Comparison of ENCODE assay signal across 30 cellular contexts in the genomic region with DNA sequence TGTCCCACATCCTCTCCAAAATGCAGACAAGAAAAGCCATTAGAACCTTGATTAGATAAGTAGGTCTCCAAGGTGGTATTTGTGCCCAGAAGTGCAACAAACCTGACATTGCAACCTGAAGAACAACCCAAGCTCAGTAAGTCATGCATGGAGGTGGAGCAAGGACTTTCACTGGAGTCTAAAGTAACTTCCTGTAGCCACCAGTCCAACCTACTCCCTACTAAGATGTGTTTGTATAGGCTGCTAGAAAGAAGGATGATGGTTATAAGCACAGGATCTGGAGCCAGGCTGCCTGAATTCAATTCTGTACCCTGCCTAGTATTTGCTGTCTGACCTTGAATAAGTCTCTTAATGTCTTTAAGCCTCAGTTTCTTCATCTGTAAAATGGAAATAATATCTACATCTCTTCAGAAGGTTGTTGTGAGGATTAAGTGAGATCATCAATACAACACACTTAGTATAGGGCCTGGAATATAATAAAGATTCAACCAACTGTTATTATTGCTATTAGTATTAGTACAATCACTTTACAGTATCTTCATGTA. TPM values are rescaled to one million over a fixed set of nuclear protein-coding genes. Genes with fewer than 3 reads are reported as not detected.
"Had no signal": no experiment of that assay in that cellular context is flagged by ENCODE, and none has a peak within 500 bp of the region (broad histone marks: within the 10 kb centered on the region; RNA-seq: fewer than 3 reads in every experiment).

No MANE protein-coding gene starts in this region.

- H3K4me3 Mint-ChIP-seq: dendritic cell treated with granulocyte-macrophage colony-stimulating factor and Interleukin-4, amounts not matched to agents 40 ng/mL and 50 ng/mL, for 4 days; immature natural killer cell; natural killer cell; stimulated activated memory B cell treated with anti-CD40 and anti-IgM and Interleukin-4, amounts not matched to agents 10 μg/mL and 1 μg/mL and 100 μg/mL, for 72 hours had no signal

- H3K36me3 Mint-ChIP-seq: immature natural killer cell; natural killer cell; stimulated activated memory B cell treated with anti-CD40 and anti-IgM and Interleukin-4, amounts not matched to agents 10 μg/mL and 1 μg/mL and 100 μg/mL, for 72 hours had no signal

- H3K9me3 Mint-ChIP-seq: dendritic cell treated with granulocyte-macrophage colony-stimulating factor and Interleukin-4, amounts not matched to agents 40 ng/mL and 50 ng/mL, for 4 days; immature natural killer cell; natural killer cell; stimulated activated memory B cell treated with anti-CD40 and anti-IgM and Interleukin-4, amounts not matched to agents 10 μg/mL and 1 μg/mL and 100 μg/mL, for 72 hours had no signal

- H3K27me3 ChIP-seq: esophagus muscularis mucosa, foreskin keratinocyte, heart right ventricle, left lung, pancreas, right atrium auricular region, sigmoid colon, spleen, testis, tibial artery, upper lobe of left lung had no signal

- H3K4me3 ChIP-seq: esophagus muscularis mucosa, heart right ventricle, left lung, pancreas, right atrium auricular region, sigmoid colon, spleen, testis, tibial artery, upper lobe of left lung had no signal

- H3K36me3 ChIP-seq: esophagus muscularis mucosa, heart right ventricle, left lung, pancreas, right atrium auricular region, sigmoid colon, tibial artery, upper lobe of left lung had no signal

- H3K9me3 ChIP-seq: esophagus muscularis mucosa, heart right ventricle, left lung, pancreas, right atrium auricular region, sigmoid colon, spleen, testis, tibial artery, upper lobe of left lung had no signal

- H3K4me1 Mint-ChIP-seq: immature natural killer cell; natural killer cell; stimulated activated memory B cell treated with anti-CD40 and anti-IgM and Interleukin-4, amounts not matched to agents 10 μg/mL and 1 μg/mL and 100 μg/mL, for 72 hours had no signal

- H3K27ac Mint-ChIP-seq: dendritic cell treated with granulocyte-macrophage colony-stimulating factor and Interleukin-4, amounts not matched to agents 40 ng/mL and 50 ng/mL, for 4 days; immature natural killer cell; natural killer cell; stimulated activated memory B cell treated with anti-CD40 and anti-IgM and Interleukin-4, amounts not matched to agents 10 μg/mL and 1 μg/mL and 100 μg/mL, for 72 hours had no signal

- DNase-seq: central memory CD4-positive, alpha-beta T cell; effector CD8-positive, alpha-beta T cell; foreskin keratinocyte; glutamatergic neuron; heart right ventricle; hippocampal formation; immature natural killer cell; left lung; mesenchymal stem cell; midbrain; natural killer cell; pancreas; sigmoid colon; spleen; stimulated activated CD4-positive, alpha-beta T cell treated with anti-CD3 and anti-CD28 coated beads, Interleukin-4, amount 100 ng/mL, for 4 hours; stimulated activated naive CD8-positive, alpha-beta T cell treated with anti-CD3 and anti-CD28 coated beads, Interleukin-15, Interleukin-2, amounts not matched to agents 100 U/mL and 50 U/mL, for 24 hours; substantia nigra; testis; tibial artery; upper lobe of left lung had no signal

- H3K27me3 Mint-ChIP-seq: dendritic cell treated with granulocyte-macrophage colony-stimulating factor and Interleukin-4, amounts not matched to agents 40 ng/mL and 50 ng/mL, for 4 days; stimulated activated memory B cell treated with anti-CD40 and anti-IgM and Interleukin-4, amounts not matched to agents 10 μg/mL and 1 μg/mL and 100 μg/mL, for 72 hours had no signal

- H3K27ac ChIP-seq: esophagus muscularis mucosa, foreskin keratinocyte, heart right ventricle, left lung, pancreas, right atrium auricular region, sigmoid colon, spleen, testis, tibial artery, upper lobe of left lung had no signal

- ATAC-seq: foreskin keratinocyte; heart right ventricle; left lung; natural killer cell; pancreas; stimulated activated memory B cell treated with anti-CD40 and anti-IgM and Interleukin-4, amounts not matched to agents 10 μg/mL and 1 μg/mL and 100 μg/mL, for 72 hours; stimulated activated naive CD8-positive, alpha-beta T cell treated with anti-CD3 and anti-CD28 coated beads, Interleukin-15, Interleukin-2, amounts not matched to agents 100 U/mL and 50 U/mL, for 24 hours had no signal

- H3K4me1 ChIP-seq: esophagus muscularis mucosa, foreskin keratinocyte, heart right ventricle, pancreas, right atrium auricular region, sigmoid colon, spleen, testis, tibial artery, upper lobe of left lung had no signal

- FAIRE-seq: colon, endothelial cell of umbilical vein, pancreas, urothelium cell line had no signal

RNA-seq across cellular contexts. Expression of a gene that starts 32.3 kb away (rescaled TPM):
- total RNA-seq: endothelial cell of umbilical vein, epithelial cell of proximal tubule, fibroblast of lung, foreskin keratinocyte, lung microvascular endothelial cell, right atrium auricular region had no signal
- polyA plus RNA-seq: endothelial cell of umbilical vein, fibroblast of lung, foreskin keratinocyte had no signal

RNA-seq across cellular contexts. Expression of a gene that starts 51.3 kb away (rescaled TPM):
- total RNA-seq: endothelial cell of umbilical vein, right atrium auricular region had no signal
- polyA plus RNA-seq: endothelial cell of umbilical vein, heart right ventricle had no signal
